8 cellular contexts compared by ENCODE assay signal in the genomic region with DNA sequence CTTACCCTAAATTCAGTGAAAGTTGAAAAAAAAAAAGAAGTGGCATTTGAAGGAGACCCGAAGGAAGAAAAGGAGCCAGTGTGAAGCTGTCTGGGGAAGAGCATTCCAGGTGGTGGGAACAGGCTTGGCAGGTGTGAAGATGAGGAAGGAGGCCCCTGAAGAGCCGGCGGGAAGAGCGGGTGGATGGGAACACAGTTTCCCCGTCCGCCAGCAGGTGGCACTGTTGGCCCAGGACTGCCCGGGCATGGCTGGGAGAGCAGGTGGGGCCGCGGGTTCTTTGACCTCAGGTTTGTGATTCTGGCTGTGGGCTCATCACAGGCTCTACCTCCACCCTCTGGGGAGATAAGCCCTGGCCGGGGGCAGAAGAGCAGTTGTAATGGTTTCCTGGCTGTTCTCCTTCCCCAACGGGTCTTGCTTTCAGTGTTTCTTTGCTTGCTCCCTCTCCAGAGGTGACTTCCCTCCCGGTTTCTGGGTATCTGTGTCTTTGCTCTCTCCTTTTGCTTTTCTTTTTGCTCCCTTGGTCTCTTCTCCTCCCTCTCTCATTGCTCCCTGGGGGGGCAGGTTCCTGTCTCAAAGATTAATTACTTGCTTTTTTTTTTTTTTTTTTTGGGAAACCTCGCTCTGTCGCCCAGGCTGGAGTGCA. TPM values are rescaled to one million over a fixed set of nuclear protein-coding genes. Genes with fewer than 3 reads are reported as not detected.
DNase-seq lines count a peak whose midpoint lies in the region; ATAC-seq, FAIRE-seq and TF ChIP-seq lines count a peak whose summit lies in the region.

No MANE protein-coding gene starts in this region.

- peaks cover 7% of the 10 kb centered on the region for H3K27me3 Mint-ChIP-seq in activated CD4-positive, alpha-beta T cell treated with anti-CD3 and anti-CD28 coated beads, Interleukin-2, amount 10 ng/mL, durations not matched to agents 24 days and 14 days
- H3K27me3 Mint-ChIP-seq in chondrocyte (ENCODE audit: low read depth), result peaks cover 7% of the 10 kb centered on the region

- ATAC-seq in left lobe of liver (peak; percentile 99), HG03521 (IDR thresholded peaks at IDR 0.05; ENCODE audit: unreplicated experiment) (no peak)

- H3K4me1 Mint-ChIP-seq in activated CD4-positive, alpha-beta T cell treated with anti-CD3 and anti-CD28 coated beads, Interleukin-2, amount 10 ng/mL, durations not matched to agents 24 days and 14 days, result peaks cover 20% of the 10 kb centered on the region
- H3K4me1 Mint-ChIP-seq in chondrocyte (ENCODE audit: low read depth), result no peaks in the 10 kb centered on the region

- no peaks in the 10 kb centered on the region for H3K9me3 Mint-ChIP-seq in activated CD4-positive, alpha-beta T cell treated with anti-CD3 and anti-CD28 coated beads, Interleukin-2, amount 10 ng/mL, durations not matched to agents 24 days and 14 days
- H3K9me3 Mint-ChIP-seq in chondrocyte (ENCODE audit: low read depth), result no peaks in the 10 kb centered on the region

- H3K27ac Mint-ChIP-seq in activated CD4-positive, alpha-beta T cell treated with anti-CD3 and anti-CD28 coated beads, Interleukin-2, amount 10 ng/mL, durations not matched to agents 24 days and 14 days, result no peak overlapping the region
- no peak overlapping the region for H3K27ac Mint-ChIP-seq in chondrocyte (ENCODE audit: unreplicated experiment)

- H3K4me3 Mint-ChIP-seq in activated CD4-positive, alpha-beta T cell treated with anti-CD3 and anti-CD28 coated beads, Interleukin-2, amount 10 ng/mL, durations not matched to agents 24 days and 14 days, result peak overlapping the region; percentile 34
- no peak overlapping the region for H3K4me3 Mint-ChIP-seq in chondrocyte (ENCODE audit: unreplicated experiment)

- peaks cover 1% of the 10 kb centered on the region for H3K36me3 Mint-ChIP-seq in activated CD4-positive, alpha-beta T cell treated with anti-CD3 and anti-CD28 coated beads, Interleukin-2, amount 10 ng/mL, durations not matched to agents 24 days and 14 days (ENCODE audit: low read depth)
- no peaks in the 10 kb centered on the region for H3K36me3 Mint-ChIP-seq in chondrocyte (ENCODE audit: low read depth)

- no peak overlapping the region for H3K4me3 ChIP-seq in AG09309 (ENCODE audit: control insufficient read depth, low read depth, low read length)

- DNase-seq in AG09309 (ENCODE audit: low read depth) (no peak), GM19239 (ENCODE audit: insufficient read length, low spot score) (peak; percentile 83), NCI-H226 (peak; percentile 53), chondrocyte (ENCODE audit: low spot score) (no peak), left lobe of liver (ENCODE audit: low spot score) (peak; percentile 73)
- peak; percentile 93 for DNase-seq in activated CD4-positive, alpha-beta T cell treated with anti-CD3 and anti-CD28 coated beads, Interleukin-2, amount 10 ng/mL, durations not matched to agents 24 days and 14 days
- DNase-seq in stimulated activated CD4-positive, alpha-beta T cell treated with anti-CD3 and anti-CD28 coated beads, Interleukin-4, amount 100 ng/mL, for 4 hours, result peak; percentile 62 to 81

- peak; percentile 55 for FAIRE-seq in GM19239 (lab: Jason Lieb, UNC)

- intact Hi-C loops in activated CD4-positive, alpha-beta T cell treated with anti-CD3 and anti-CD28 coated beads, Interleukin-2, amount 10 ng/mL, durations not matched to agents 24 days and 14 days (cut with micrococcal nuclease), result loop anchor here (2.0 to 5.0 kb wide), 3 partner anchors 41 to 184 kb away; no protein-coding TSS in a partner anchor

- TF ChIP-seq CTCF in AG09309 (IDR thresholded peaks at IDR 0.05; ENCODE audit: control insufficient read depth, insufficient read depth, low read depth, low read length, missing control alignments) (peak; percentile 94), chondrocyte (IDR thresholded peaks at IDR 0.05) (peak; percentile 93)

RNA-seq across cellular contexts. Expression of gene RAP1GAP2, which starts 32.3 kb away (rescaled TPM):
- total RNA-seq in activated CD4-positive, alpha-beta T cell treated with anti-CD3 and anti-CD28 coated beads, Interleukin-2, amount 10 ng/mL, durations not matched to agents 24 days and 14 days, result 0.79 and 1.5 TPM in 2 replicates
- total RNA-seq in chondrocyte, result 3.3 to 5.5 TPM (median 3.4 TPM) in 3 replicates
- 1.9 TPM for total RNA-seq in left lobe of liver

Comparison
In these comparisons a context has a peak if more than half of its experiments do, and no peak if none do; other contexts are left out.
1. DNase-seq: peak in GM19239 (single experiment), NCI-H226 (single experiment), activated CD4-positive, alpha-beta T cell treated with anti-CD3 and anti-CD28 coated beads, Interleukin-2, amount 10 ng/mL, durations not matched to agents 24 days and 14 days (single experiment), left lobe of liver (single experiment) and stimulated activated CD4-positive, alpha-beta T cell treated with anti-CD3 and anti-CD28 coated beads, Interleukin-4, amount 100 ng/mL, for 4 hours (2 of 2); none in AG09309 (single experiment) and chondrocyte (single experiment).